Comparison of ENCODE assay signal across 1 cellular context in the genomic region with DNA sequence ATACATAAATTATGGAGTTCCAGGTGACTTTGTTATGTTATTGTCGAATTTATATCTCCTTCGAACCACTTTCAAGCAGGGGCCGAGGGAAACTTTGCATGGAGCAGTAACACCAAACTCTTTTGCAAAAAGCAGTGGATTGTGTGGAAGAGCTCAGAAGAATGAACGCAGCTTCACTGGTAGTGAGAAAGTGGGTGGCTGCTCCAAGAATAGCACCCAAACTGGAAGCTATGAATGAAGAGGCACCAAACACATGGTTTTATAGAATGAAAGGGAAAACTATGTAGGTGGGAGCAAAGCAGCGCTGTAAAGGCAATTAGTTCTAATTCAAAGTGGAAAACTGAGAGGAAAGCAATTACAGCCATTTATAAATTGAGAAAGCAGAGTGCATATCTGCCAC.
TF ChIP-seq lines count a peak whose summit lies in the region.

No MANE protein-coding gene starts in this region.

TF ChIP-seq in GM23338, 12 proteins besides CTCF, POLR2A, EP300 and RAD21 (continued from another document):
- TF ChIP-seq, protein P1, sequence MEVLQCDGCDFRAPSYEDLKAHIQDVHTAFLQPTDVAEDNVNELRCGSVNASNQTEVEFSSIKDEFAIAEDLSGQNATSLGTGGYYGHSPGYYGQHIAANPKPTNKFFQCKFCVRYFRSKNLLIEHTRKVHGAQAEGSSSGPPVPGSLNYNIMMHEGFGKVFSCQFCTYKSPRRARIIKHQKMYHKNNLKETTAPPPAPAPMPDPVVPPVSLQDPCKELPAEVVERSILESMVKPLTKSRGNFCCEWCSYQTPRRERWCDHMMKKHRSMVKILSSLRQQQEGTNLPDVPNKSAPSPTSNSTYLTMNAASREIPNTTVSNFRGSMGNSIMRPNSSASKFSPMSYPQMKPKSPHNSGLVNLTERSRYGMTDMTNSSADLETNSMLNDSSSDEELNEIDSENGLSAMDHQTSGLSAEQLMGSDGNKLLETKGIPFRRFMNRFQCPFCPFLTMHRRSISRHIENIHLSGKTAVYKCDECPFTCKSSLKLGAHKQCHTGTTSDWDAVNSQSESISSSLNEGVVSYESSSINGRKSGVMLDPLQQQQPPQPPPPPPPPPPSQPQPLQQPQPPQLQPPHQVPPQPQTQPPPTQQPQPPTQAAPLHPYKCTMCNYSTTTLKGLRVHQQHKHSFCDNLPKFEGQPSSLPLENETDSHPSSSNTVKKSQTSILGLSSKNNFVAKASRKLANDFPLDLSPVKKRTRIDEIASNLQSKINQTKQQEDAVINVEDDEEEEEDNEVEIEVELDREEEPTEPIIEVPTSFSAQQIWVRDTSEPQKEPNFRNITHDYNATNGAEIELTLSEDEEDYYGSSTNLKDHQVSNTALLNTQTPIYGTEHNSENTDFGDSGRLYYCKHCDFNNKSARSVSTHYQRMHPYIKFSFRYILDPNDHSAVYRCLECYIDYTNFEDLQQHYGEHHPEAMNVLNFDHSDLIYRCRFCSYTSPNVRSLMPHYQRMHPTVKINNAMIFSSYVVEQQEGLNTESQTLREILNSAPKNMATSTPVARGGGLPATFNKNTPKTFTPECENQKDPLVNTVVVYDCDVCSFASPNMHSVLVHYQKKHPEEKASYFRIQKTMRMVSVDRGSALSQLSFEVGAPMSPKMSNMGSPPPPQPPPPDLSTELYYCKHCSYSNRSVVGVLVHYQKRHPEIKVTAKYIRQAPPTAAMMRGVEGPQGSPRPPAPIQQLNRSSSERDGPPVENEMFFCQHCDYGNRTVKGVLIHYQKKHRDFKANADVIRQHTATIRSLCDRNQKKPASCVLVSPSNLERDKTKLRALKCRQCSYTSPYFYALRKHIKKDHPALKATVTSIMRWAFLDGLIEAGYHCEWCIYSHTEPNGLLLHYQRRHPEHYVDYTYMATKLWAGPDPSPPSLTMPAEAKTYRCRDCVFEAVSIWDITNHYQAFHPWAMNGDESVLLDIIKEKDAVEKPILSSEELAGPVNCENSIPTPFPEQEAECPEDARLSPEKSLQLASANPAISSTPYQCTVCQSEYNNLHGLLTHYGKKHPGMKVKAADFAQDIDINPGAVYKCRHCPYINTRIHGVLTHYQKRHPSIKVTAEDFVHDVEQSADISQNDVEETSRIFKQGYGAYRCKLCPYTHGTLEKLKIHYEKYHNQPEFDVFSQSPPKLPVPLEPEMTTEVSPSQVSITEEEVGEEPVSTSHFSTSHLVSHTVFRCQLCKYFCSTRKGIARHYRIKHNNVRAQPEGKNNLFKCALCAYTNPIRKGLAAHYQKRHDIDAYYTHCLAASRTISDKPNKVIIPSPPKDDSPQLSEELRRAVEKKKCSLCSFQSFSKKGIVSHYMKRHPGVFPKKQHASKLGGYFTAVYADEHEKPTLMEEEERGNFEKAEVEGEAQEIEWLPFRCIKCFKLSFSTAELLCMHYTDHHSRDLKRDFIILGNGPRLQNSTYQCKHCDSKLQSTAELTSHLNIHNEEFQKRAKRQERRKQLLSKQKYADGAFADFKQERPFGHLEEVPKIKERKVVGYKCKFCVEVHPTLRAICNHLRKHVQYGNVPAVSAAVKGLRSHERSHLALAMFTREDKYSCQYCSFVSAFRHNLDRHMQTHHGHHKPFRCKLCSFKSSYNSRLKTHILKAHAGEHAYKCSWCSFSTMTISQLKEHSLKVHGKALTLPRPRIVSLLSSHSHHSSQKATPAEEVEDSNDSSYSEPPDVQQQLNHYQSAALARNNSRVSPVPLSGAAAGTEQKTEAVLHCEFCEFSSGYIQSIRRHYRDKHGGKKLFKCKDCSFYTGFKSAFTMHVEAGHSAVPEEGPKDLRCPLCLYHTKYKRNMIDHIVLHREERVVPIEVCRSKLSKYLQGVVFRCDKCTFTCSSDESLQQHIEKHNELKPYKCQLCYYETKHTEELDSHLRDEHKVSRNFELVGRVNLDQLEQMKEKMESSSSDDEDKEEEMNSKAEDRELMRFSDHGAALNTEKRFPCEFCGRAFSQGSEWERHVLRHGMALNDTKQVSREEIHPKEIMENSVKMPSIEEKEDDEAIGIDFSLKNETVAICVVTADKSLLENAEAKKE (CRISPR knock-in tag; IDR thresholded peaks at IDR 0.05), result no peak
- TF ChIP-seq ZNF331 (CRISPR knock-in tag; IDR thresholded peaks at IDR 0.05; ENCODE audit: low read depth) (no peak), POLR2AphosphoS5 (IDR thresholded peaks at IDR 0.05; ENCODE audit: low read depth) (no peak), ZNF114 (CRISPR knock-in tag; IDR thresholded peaks at IDR 0.05) (no peak), CREB1 (CRISPR knock-in tag; IDR thresholded peaks at IDR 0.05; ENCODE audit: low read depth) (no peak), NANOG (IDR thresholded peaks at IDR 0.05; ENCODE audit: borderline replicate concordance) (no peak)
